ENCODE assay signal across 18 cellular contexts in genomic region chr5:147522435-147522834, GRCh38. TPM values are rescaled to one million over a fixed set of nuclear protein-coding genes. Genes with fewer than 3 reads are reported as not detected.
DNase-seq lines count a peak whose midpoint lies in the region; ATAC-seq, FAIRE-seq and TF ChIP-seq lines count a peak whose summit lies in the region.
"Had no signal": no experiment of that assay in that cellular context is flagged by ENCODE, and none has a peak within 500 bp of the region (broad histone marks: within the 10 kb centered on the region; RNA-seq: fewer than 3 reads in every experiment).

No MANE protein-coding gene starts in this region.

- H3K36me3 ChIP-seq in A673 (ENCODE audit: insufficient read depth, low read length, poor library complexity, severe bottlenecking) (no peaks in the 10 kb centered on the region), PC-3 (ENCODE audit: low read depth, low read length) (no peaks in the 10 kb centered on the region), endothelial cell of umbilical vein (ENCODE audit: control insufficient read depth in 2 of 2, extremely low read depth in 1 of 2, insufficient read depth in 2 of 2, low read length in 2 of 2) (no peaks in the 10 kb centered on the region), gastrocnemius medialis (no peaks in the 10 kb centered on the region), suprapubic skin (no peaks in the 10 kb centered on the region)
- H3K36me3 ChIP-seq: spleen had no signal

- in situ Hi-C loops in gastrocnemius medialis (cut with MboI; ENCODE audit: low sequenced_read_pairs in 4 of 4), result no loop called here

- H3K9me3 ChIP-seq in A673 (ENCODE audit: low read depth, low read length, poor library complexity, severe bottlenecking) (no peaks in the 10 kb centered on the region), PC-3 (ENCODE audit: low read length) (no peaks in the 10 kb centered on the region), endothelial cell of umbilical vein (replicated peaks; ENCODE audit: control insufficient read depth, insufficient read depth, low read length) (no peaks in the 10 kb centered on the region), gastrocnemius medialis (no peaks in the 10 kb centered on the region), suprapubic skin (no peaks in the 10 kb centered on the region)
- H3K9me3 ChIP-seq: mucosa of descending colon, spleen had no signal

- no peak overlapping the region for H3K27ac ChIP-seq in A673 (ENCODE audit: low read depth, low read length, poor library complexity, severe bottlenecking)
- peak overlapping the region; percentile 18; the same call in 1 of the 2 replicates for H3K27ac ChIP-seq in PC-3 (ENCODE audit: low read length)
- peak overlapping the region; percentile 11 for H3K27ac ChIP-seq in endothelial cell of umbilical vein (ENCODE audit: insufficient read depth, low read depth, low read length)
- no peak overlapping the region for H3K27ac ChIP-seq in gastrocnemius medialis
- H3K27ac ChIP-seq in suprapubic skin, result no peak overlapping the region
- H3K27ac ChIP-seq: spleen had no signal

- TF ChIP-seq POLR2A in endothelial cell of umbilical vein (IDR thresholded peaks at IDR 0.05; ENCODE audit: low read depth, low read length), result no peak
- no peak for TF ChIP-seq POLR2A in gastrocnemius medialis (IDR thresholded peaks at IDR 0.05)
- TF ChIP-seq POLR2A in suprapubic skin (IDR thresholded peaks at IDR 0.05), result no peak

- CTCF ChIA-PET in A673 (lab: Charles Lee) (no interaction called here), PC-3 (lab: Charles Lee) (no interaction called here), endothelial cell of umbilical vein (lab: Charles Lee) (interaction anchor here (1.9 kb wide), 1 partner anchor 14 kb away, joined by 6 read pairs; no protein-coding TSS in a partner anchor)

- peak; percentile 66 for ATAC-seq in PC-3
- no peak for ATAC-seq in gastrocnemius medialis
- ATAC-seq: mucosa of descending colon had no signal

- H3K9me2 ChIP-seq in PC-3 (replicated peaks; ENCODE audit: low read length), result no peaks in the 10 kb centered on the region

- TF ChIP-seq EP300 in suprapubic skin (IDR thresholded peaks at IDR 0.05), result no peak

- intact Hi-C loops in A673 (cut with micrococcal nuclease; ENCODE audit: unreplicated experiment), result no loop called here
- intact Hi-C loops in PC-3 (cut with micrococcal nuclease), result no loop called here
- intact Hi-C loops in endothelial cell of umbilical vein (cut with micrococcal nuclease), result loop anchor here (1.0 kb wide), 2 partner anchors 9 to 12 kb away; partner anchors contain the start of gene DPYSL3
- intact Hi-C loops in gastrocnemius medialis (cut with DNase I; ENCODE audit: low total_unique reads), result no loop called here

- BruUV-seq in A673 (replicated peaks; lab: Mats Ljungman, UMichigan) (no TSS peak), PC-3 (replicated peaks; lab: Mats Ljungman, UMichigan) (no TSS peak), endothelial cell of umbilical vein (replicated peaks; lab: Mats Ljungman, UMichigan) (no TSS peak)

- DNase-seq in A673 (ENCODE audit: low spot score) (peak; percentile 91), HCEC 1CT (peak; percentile 89), PC-3 (peak; percentile 53), endothelial cell of umbilical vein (ENCODE audit: low read depth, low spot score) (peak; percentile 87), gastrocnemius medialis (no peak), medulla oblongata (ENCODE audit: extremely low spot score) (no peak), suprapubic skin (ENCODE audit: low spot score in 2 of 2) (no peak)
- no peak for DNase-seq in stimulated activated CD4-positive, alpha-beta T cell treated with anti-CD3 and anti-CD28 coated beads, Interleukin-4, amount 100 ng/mL, for 4 hours
- DNase-seq: activated CD4-positive, CD25-positive, alpha-beta regulatory T cell; activated CD8-positive, alpha-beta memory T cell treated with anti-CD3 and anti-CD28 coated beads, Interleukin-2, amount 50 U/mL, for 48 hours; activated naive CD4-positive, alpha-beta T cell treated with anti-CD3 and anti-CD28 coated beads, Interleukin-2, amount 10 ng/mL, durations not matched to agents 7 days and 5 days; caudate nucleus; DMS153; H9; mucosa of descending colon; spleen; T-helper 1 cell had no signal

- H3K27me3 ChIP-seq in A673 (replicated peaks; ENCODE audit: insufficient read depth, low read depth, low read length, poor library complexity), result no peaks in the 10 kb centered on the region
- no peaks in the 10 kb centered on the region for H3K27me3 ChIP-seq in PC-3 (ENCODE audit: low read length)
- no peaks in the 10 kb centered on the region for H3K27me3 ChIP-seq in endothelial cell of umbilical vein (ENCODE audit: control insufficient read depth in 2 of 2, insufficient read depth in 2 of 2, low read length in 2 of 2)
- no peaks in the 10 kb centered on the region for H3K27me3 ChIP-seq in gastrocnemius medialis
- H3K27me3 ChIP-seq in suprapubic skin, result no peaks in the 10 kb centered on the region
- H3K27me3 ChIP-seq: spleen had no signal

- H3K4me3 ChIP-seq in A673 (ENCODE audit: low read depth, low read length, poor library complexity, severe bottlenecking) (no peak overlapping the region), PC-3 (ENCODE audit: low read length) (no peak overlapping the region), endothelial cell of umbilical vein (replicated peaks in 1 of 3; ENCODE audit: insufficient read depth in 1 of 3, low read depth in 1 of 3, low read length in 3 of 3) (no peak overlapping the region), gastrocnemius medialis (no peak overlapping the region), suprapubic skin (no peak overlapping the region)
- H3K4me3 ChIP-seq: mucosa of descending colon, spleen had no signal

- H3K79me2 ChIP-seq in PC-3 (ENCODE audit: low read length) (no peaks in the 10 kb centered on the region), endothelial cell of umbilical vein (ENCODE audit: control insufficient read depth, insufficient read depth, low read length) (no peaks in the 10 kb centered on the region)

- peak; percentile 86 for FAIRE-seq in endothelial cell of umbilical vein (lab: Jason Lieb, UNC)
- FAIRE-seq: keratinocyte had no signal

- TF ChIP-seq CTCF in A673 (conservative IDR thresholded peaks at IDR 0.05; ENCODE audit: low read depth, low read length) (no peak), PC-3 (conservative IDR thresholded peaks at IDR 0.05; ENCODE audit: low read depth, low read length) (no peak), endothelial cell of umbilical vein (IDR thresholded peaks at IDR 0.05; ENCODE audit: extremely low read depth in 1 of 2, insufficient read depth in 1 of 2, low read depth in 1 of 2, low read length in 2 of 2) (no peak), gastrocnemius medialis (IDR thresholded peaks at IDR 0.05 in 4 of 5, conservative IDR thresholded peaks at IDR 0.05 in 1 of 5) (no peak), suprapubic skin (IDR thresholded peaks at IDR 0.05) (no peak)

- H3F3A ChIP-seq in PC-3 (ENCODE audit: low read length, unreplicated experiment), result no peaks in the 10 kb centered on the region

- peaks cover 22% of the 10 kb centered on the region for H3K4me1 ChIP-seq in A673 (ENCODE audit: insufficient read depth, low read length, poor library complexity, severe bottlenecking)
- H3K4me1 ChIP-seq in PC-3 (ENCODE audit: insufficient read depth, low read length), result peaks cover 4% of the 10 kb centered on the region; the same call in 1 of the 2 replicates
- H3K4me1 ChIP-seq in endothelial cell of umbilical vein (ENCODE audit: control insufficient read depth, extremely low read depth, insufficient read depth, low read length), result peaks cover 19% of the 10 kb centered on the region
- H3K4me1 ChIP-seq in gastrocnemius medialis, result no peaks in the 10 kb centered on the region
- no peaks in the 10 kb centered on the region for H3K4me1 ChIP-seq in suprapubic skin
- H3K4me1 ChIP-seq: spleen had no signal

- dilution Hi-C loops in endothelial cell of umbilical vein (cut with MboI; ENCODE audit: extremely low pct_ligation_motif_present, low sequenced_read_pairs), result no loop called here

- H4K20me1 ChIP-seq in PC-3 (ENCODE audit: low read length) (no peaks in the 10 kb centered on the region), endothelial cell of umbilical vein (replicated peaks; ENCODE audit: control insufficient read depth, extremely low read depth, insufficient read depth, low read length) (no peaks in the 10 kb centered on the region)

- WGBS in suprapubic skin, result 50% methylated on average over 3 of the region's 3 CpGs

- H2AFZ ChIP-seq in PC-3 (ENCODE audit: low read length) (no peak overlapping the region), endothelial cell of umbilical vein (ENCODE audit: low read depth, low read length) (peak overlapping the region; percentile 57)

- H3K4me2 ChIP-seq in PC-3 (ENCODE audit: low read length), result no peak overlapping the region
- H3K4me2 ChIP-seq in endothelial cell of umbilical vein (ENCODE audit: insufficient read depth, low read length), result peak overlapping the region; percentile 66

- H3K9ac ChIP-seq in PC-3 (ENCODE audit: low read length) (no peak overlapping the region), endothelial cell of umbilical vein (replicated peaks; ENCODE audit: extremely low read depth, insufficient read depth, low read length) (no peak overlapping the region)

- no peaks in the 10 kb centered on the region for H3K9me1 ChIP-seq in endothelial cell of umbilical vein (replicated peaks; ENCODE audit: control insufficient read depth, extremely low read depth, insufficient read depth, low read length)

- POLR2A ChIA-PET in A673 (lab: Charles Lee; ENCODE audit: low non-redundant PET) (no interaction called here), PC-3 (lab: Charles Lee; ENCODE audit: unreplicated experiment) (no interaction called here), endothelial cell of umbilical vein (lab: Charles Lee) (no interaction called here)

TF ChIP-seq in endothelial cell of umbilical vein, 7 proteins besides CTCF, POLR2A, EP300 and RAD21 (continues in another document):
- TF ChIP-seq MAX (IDR thresholded peaks at IDR 0.05; ENCODE audit: insufficient read depth, insufficient read length) (no peak), JUN (IDR thresholded peaks at IDR 0.05; ENCODE audit: borderline replicate concordance, insufficient read depth, insufficient read length, low read depth) (peak; percentile 23)

RNA-seq across cellular contexts. Expression of gene DPYSL3, which starts 12.6 kb away (rescaled TPM):
- 24.8 and 35.3 TPM in 2 replicates for total RNA-seq in A673 (2021)
- total RNA-seq in PC-3 (2014; rRNA removed), result 19.5 and 20.6 TPM in 2 replicates
- total RNA-seq in endothelial cell of umbilical vein, result 142 and 146 TPM in 2 replicates
- polyA plus RNA-seq in endothelial cell of umbilical vein, result 80.3 and 81.6 TPM in 2 replicates
- polyA plus RNA-seq in endothelial cell of umbilical vein (2011; cell fraction: cytosol; rRNA removed), result 88.1 and 93.4 TPM in 2 replicates
- polyA plus RNA-seq in endothelial cell of umbilical vein (2011; cell fraction: nucleus; rRNA removed), result 165 and 213 TPM in 2 replicates
- 70.9 and 78.2 TPM in 2 replicates for polyA plus RNA-seq in endothelial cell of umbilical vein (2012)
- polyA minus RNA-seq in endothelial cell of umbilical vein, result 154 and 180 TPM in 2 replicates
- polyA minus RNA-seq in endothelial cell of umbilical vein (2011; cell fraction: cytosol; rRNA and poly(A)+ RNA removed), result not detected
- 111 and 158 TPM in 2 replicates for polyA minus RNA-seq in endothelial cell of umbilical vein (2011; cell fraction: nucleus; rRNA and poly(A)+ RNA removed)
- 10 to 100 TPM; 11.7 to 45.8 (median 26.0) TPM for total RNA-seq in gastrocnemius medialis
- 10 to 100 TPM; 12.0 to 22.2 (median 16.6) TPM for total RNA-seq in suprapubic skin

Comparison
In these comparisons a context has a peak if more than half of its experiments do, and no peak if none do; other contexts are left out.
1. DNase-seq: peak in A673 (single experiment), HCEC 1CT (single experiment), PC-3 (single experiment) and endothelial cell of umbilical vein (single experiment); none in gastrocnemius medialis (0 of 2), medulla oblongata (single experiment), stimulated activated CD4-positive, alpha-beta T cell treated with anti-CD3 and anti-CD28 coated beads, Interleukin-4, amount 100 ng/mL, for 4 hours (0 of 2) and suprapubic skin (0 of 2).
2. H3K27ac ChIP-seq: peak in PC-3 (single experiment) and endothelial cell of umbilical vein (single experiment); none in A673 (single experiment), gastrocnemius medialis (0 of 4) and suprapubic skin (single experiment).